9 cellular contexts compared by ENCODE assay signal in genomic region chr14:28731358-28731757, GRCh38. TPM values are rescaled to one million over a fixed set of nuclear protein-coding genes. Genes with fewer than 3 reads are reported as not detected.
"Had no signal": no experiment of that assay in that cellular context is flagged by ENCODE, and none has a peak within 500 bp of the region (broad histone marks: within the 10 kb centered on the region; RNA-seq: fewer than 3 reads in every experiment).

No MANE protein-coding gene starts in this region.

- H3K4me1 ChIP-seq: HAP-1 had no signal

- H3K4me2 ChIP-seq: GM23338 had no signal

- DNase-seq: H7, HFFc6, IMR-90, KBM-7 had no signal

- FAIRE-seq: HTR-8/SVneo had no signal

- H3K9me3 Mint-ChIP-seq: GM23338, HFFc6 had no signal

- H2AFZ ChIP-seq: GM23338 had no signal

- ATAC-seq: GM23338, HCT116 had no signal

- H3K4me3 Mint-ChIP-seq: GM23338, HFFc6 had no signal

- H3K27ac Mint-ChIP-seq: GM23338, HFFc6 had no signal

- H3K4me3 ChIP-seq: GM23338, HAP-1 had no signal

- H3K9me3 ChIP-seq: HAP-1 had no signal

- H3K36me3 ChIP-seq: HAP-1 had no signal

RNA-seq across cellular contexts. Expression of gene FOXG1, which starts 35.2 kb away (rescaled TPM):
- total RNA-seq: HT-29, IMR-90 had no signal
- polyA plus RNA-seq: IMR-90 had no signal
